Comparison of ENCODE assay signal across 1 cellular context in genomic region chr12:29216797-29217583, GRCh38.
TF ChIP-seq lines count a peak whose summit lies in the region.

No MANE protein-coding gene starts in this region.

TF ChIP-seq in SK-N-SH, 30 proteins besides CTCF, POLR2A, EP300 and RAD21 (continued from another document):
- no peak for TF ChIP-seq ZBTB33 (IDR thresholded peaks at IDR 0.05; ENCODE audit: borderline replicate concordance, low read depth)
- no peak for TF ChIP-seq TAF1 (IDR thresholded peaks at IDR 0.05; ENCODE audit: borderline replicate concordance, low read depth, low read length)
- TF ChIP-seq YY1 (IDR thresholded peaks at IDR 0.05; ENCODE audit: low read depth): no peak
TF ChIP-seq in SK-N-SH: peak in this region for 0.
